ENCODE assay signal across 25 cellular contexts in genomic region chr12:76856018-76856644, GRCh38. TPM values are rescaled to one million over a fixed set of nuclear protein-coding genes. Genes with fewer than 3 reads are reported as not detected.
DNase-seq lines count a peak whose midpoint lies in the region; ATAC-seq and TF ChIP-seq lines count a peak whose summit lies in the region.
"Had no signal": no experiment of that assay in that cellular context is flagged by ENCODE, and none has a peak within 500 bp of the region (broad histone marks: within the 10 kb centered on the region; RNA-seq: fewer than 3 reads in every experiment).

No MANE protein-coding gene starts in this region.

- H3F3A ChIP-seq in smooth muscle cell (ENCODE audit: low read depth): peaks cover 45% of the 10 kb centered on the region

- TF ChIP-seq CTCF in left ventricle myocardium inferior (IDR thresholded peaks at IDR 0.05; ENCODE audit: borderline replicate concordance) (no peak), cardiac muscle cell (IDR thresholded peaks at IDR 0.05; ENCODE audit: low read depth, low read length) (no peak), right atrium auricular region (IDR thresholded peaks at IDR 0.05) (no peak), smooth muscle cell (IDR thresholded peaks at IDR 0.05; ENCODE audit: borderline replicate concordance, insufficient read depth, poor library complexity, severe bottlenecking) (no peak), suprapubic skin (IDR thresholded peaks at IDR 0.05) (no peak)

- no peak for TF ChIP-seq EP300 in suprapubic skin (IDR thresholded peaks at IDR 0.05)

- no peaks in the 10 kb centered on the region for H3K79me2 ChIP-seq in smooth muscle cell (ENCODE audit: low read depth)

- H3K4me1 ChIP-seq in left ventricle myocardium inferior (peaks cover 5% of the 10 kb centered on the region), cardiac muscle cell (ENCODE audit: low read depth) (no peaks in the 10 kb centered on the region), right atrium auricular region (no peaks in the 10 kb centered on the region), right cardiac atrium (ENCODE audit: control insufficient read depth, insufficient read depth, low read length) (no peaks in the 10 kb centered on the region), smooth muscle cell (ENCODE audit: low read depth) (peaks cover 11% of the 10 kb centered on the region), suprapubic skin (no peaks in the 10 kb centered on the region)
- H3K4me1 ChIP-seq: BE2C had no signal

- peak; percentile 64 for ATAC-seq in Right ventricle myocardium inferior
- ATAC-seq in left ventricle myocardium superior: peak; percentile 81
- no peak for ATAC-seq in right cardiac atrium
- ATAC-seq: GM12878 had no signal

- peaks cover 13% of the 10 kb centered on the region for H3K9me3 ChIP-seq in left ventricle myocardium inferior (replicated peaks)
- no peaks in the 10 kb centered on the region for H3K9me3 ChIP-seq in cardiac muscle cell (ENCODE audit: low read depth)
- peaks cover 0 to 7% of the 10 kb centered on the region in 2 donors for H3K9me3 ChIP-seq in right atrium auricular region
- H3K9me3 ChIP-seq in right cardiac atrium (ENCODE audit: control insufficient read depth, low read length): no peaks in the 10 kb centered on the region
- H3K9me3 ChIP-seq in smooth muscle cell (replicated peaks; ENCODE audit: low read depth): no peaks in the 10 kb centered on the region
- H3K9me3 ChIP-seq in suprapubic skin: no peaks in the 10 kb centered on the region
- H3K9me3 ChIP-seq: BE2C had no signal

- intact Hi-C loops in Right ventricle myocardium inferior (cut with DNase I): no loop called here
- intact Hi-C loops in left ventricle myocardium inferior (cut with micrococcal nuclease): no loop called here
- intact Hi-C loops in left ventricle myocardium superior (cut with micrococcal nuclease): no loop called here
- intact Hi-C loops in right cardiac atrium (cut with DNase I): no loop called here

- H3K36me3 ChIP-seq in left ventricle myocardium inferior: peaks cover 66% of the 10 kb centered on the region
- peaks cover 22% of the 10 kb centered on the region for H3K36me3 ChIP-seq in cardiac muscle cell
- H3K36me3 ChIP-seq in right atrium auricular region: peaks cover 15% of the 10 kb centered on the region
- peaks cover 21% of the 10 kb centered on the region for H3K36me3 ChIP-seq in smooth muscle cell (ENCODE audit: low read depth)
- peaks cover 29% of the 10 kb centered on the region for H3K36me3 ChIP-seq in suprapubic skin
- H3K36me3 ChIP-seq: BE2C had no signal

- 56% methylated on average over 1 of the region's 1 CpG for WGBS in right cardiac atrium
- 93% methylated on average over 1 of the region's 1 CpG for WGBS in smooth muscle cell (ENCODE audit: low lambda C conversion rate)
- WGBS in suprapubic skin: 96% methylated on average over 1 of the region's 1 CpG

- no peak for TF ChIP-seq POLR2A in suprapubic skin (IDR thresholded peaks at IDR 0.05)

- peaks cover 9% of the 10 kb centered on the region for H4K20me1 ChIP-seq in smooth muscle cell (ENCODE audit: low read depth)
- H4K20me1 ChIP-seq: BLaER1 had no signal

- H3K27me3 ChIP-seq in left ventricle myocardium inferior (ENCODE audit: low read depth) (no peaks in the 10 kb centered on the region), cardiac muscle cell (no peaks in the 10 kb centered on the region), right atrium auricular region (no peaks in the 10 kb centered on the region), right cardiac atrium (ENCODE audit: control insufficient read depth, insufficient read depth) (no peaks in the 10 kb centered on the region), smooth muscle cell (ENCODE audit: low read depth) (no peaks in the 10 kb centered on the region), suprapubic skin (no peaks in the 10 kb centered on the region)
- H3K27me3 ChIP-seq: BE2C, BLaER1 had no signal

- H3K27ac ChIP-seq in left ventricle myocardium inferior (replicated peaks): no peak overlapping the region
- H3K27ac ChIP-seq in cardiac muscle cell: peak overlapping the region; percentile 68
- H3K27ac ChIP-seq in right atrium auricular region: no peak overlapping the region
- H3K27ac ChIP-seq in right cardiac atrium (ENCODE audit: low read length): no peak overlapping the region
- peak overlapping the region; percentile 21 for H3K27ac ChIP-seq in smooth muscle cell (ENCODE audit: low read depth)
- H3K27ac ChIP-seq in suprapubic skin: no peak overlapping the region
- H3K27ac ChIP-seq: BLaER1 had no signal

- H3K4me3 ChIP-seq in left ventricle myocardium inferior (no peak overlapping the region), cardiac muscle cell (no peak overlapping the region), right atrium auricular region (no peak overlapping the region), right cardiac atrium (ENCODE audit: low read length) (no peak overlapping the region), smooth muscle cell (no peak overlapping the region), suprapubic skin (no peak overlapping the region)
- H3K4me3 ChIP-seq: BLaER1, GM12878 had no signal

- no peak overlapping the region for H2AFZ ChIP-seq in smooth muscle cell (ENCODE audit: low read depth)

- DNase-seq in Right ventricle myocardium inferior (ENCODE audit: missing footprints) (no peak), left ventricle myocardium inferior (no peak), cardiac muscle cell (ENCODE audit: low read depth in 1 of 2, low spot score in 1 of 2) (no peak), right atrium auricular region (ENCODE audit: low spot score) (no peak), left ventricle myocardium superior (no peak), right cardiac atrium (no peak), smooth muscle cell (lab: John Stamatoyannopoulos, UW; ENCODE audit: unreplicated experiment) (no peak), suprapubic skin (ENCODE audit: low spot score in 2 of 2) (no peak)
- DNase-seq: 8988T; ACHN; BE2C; C1 segment of cervical spinal cord; CD4-positive, alpha-beta memory T cell; CD4-positive, CD25-positive, alpha-beta regulatory T cell; CD8-positive, alpha-beta memory T cell; COR-L47; DMS 273 treated with DMSO at 0.1 percent for 48 hours; DMS153; DMS53; DMS79; DND-41; EL; GDM1 had no signal

- H3K9ac ChIP-seq in smooth muscle cell (ENCODE audit: low read depth): no peak overlapping the region
- H3K9ac ChIP-seq: BLaER1 had no signal

- H3K4me2 ChIP-seq in smooth muscle cell: no peak overlapping the region
- H3K4me2 ChIP-seq: BLaER1 had no signal

RNA-seq across cellular contexts. Expression of gene CSRP2, which starts 22.7 kb away (rescaled TPM):
- total RNA-seq in Right ventricle myocardium inferior (55.8 TPM), left ventricle myocardium inferior (22.8 TPM), cardiac muscle cell (257 and 295 TPM in 2 replicates), right atrium auricular region (10 to 100 TPM in 1 of 2 donors, 1 to 10 TPM in 1; 6.4 to 11.6 TPM), left ventricle myocardium superior (54.1 TPM), right cardiac atrium (10 to 100 TPM in 1 of 4 donors, 1 to 10 TPM in 3; 5.0 to 10.2 (median 6.0) TPM), smooth muscle cell (355 and 379 TPM in 2 replicates), suprapubic skin (10 to 100 TPM; 10.1 to 24.4 (median 15.8) TPM)
- polyA plus RNA-seq in cardiac muscle cell (420 and 558 TPM in 2 replicates), right cardiac atrium (24.0 TPM), smooth muscle cell (549 and 735 TPM in 2 replicates)
- total RNA-seq: CD4-positive, alpha-beta memory T cell; CD4-positive, CD25-positive, alpha-beta regulatory T cell had no signal

Comparison
In these comparisons a context has a peak if more than half of its experiments do, and no peak if none do; other contexts are left out.
1. ATAC-seq: peak in Right ventricle myocardium inferior (single experiment) and left ventricle myocardium superior (single experiment); none in right cardiac atrium (0 of 2).
2. H3K27ac ChIP-seq: peak in cardiac muscle cell (single experiment) and smooth muscle cell (single experiment); none in left ventricle myocardium inferior (single experiment), right atrium auricular region (0 of 2), right cardiac atrium (single experiment) and suprapubic skin (single experiment).